In genomic region chr5:149714877-149715502, GRCh38 we compare ENCODE assay signal across 1 cellular context.
TF ChIP-seq lines count a peak whose summit lies in the region.

No MANE protein-coding gene starts in this region.

TF ChIP-seq in K562, 482 proteins besides CTCF, POLR2A, EP300 and RAD21 (continued from another document):
- no peak for TF ChIP-seq ZNF707 (CRISPR knock-in tag; conservative IDR thresholded peaks at IDR 0.05)
- TF ChIP-seq CHAMP1 (IDR thresholded peaks at IDR 0.05), result no peak
- TF ChIP-seq GTF2A2 (tag; IDR thresholded peaks at IDR 0.05), result no peak
- no peak for TF ChIP-seq THRA (IDR thresholded peaks at IDR 0.05)
- peak; percentile 73 for TF ChIP-seq RBM25 (IDR thresholded peaks at IDR 0.05; ENCODE audit: low read depth, low read length, severe bottlenecking)
- no peak for TF ChIP-seq TRIM28 (IDR thresholded peaks at IDR 0.05)
- TF ChIP-seq IRF9 (tag; IDR thresholded peaks at IDR 0.05), result no peak
- TF ChIP-seq, protein P1, sequence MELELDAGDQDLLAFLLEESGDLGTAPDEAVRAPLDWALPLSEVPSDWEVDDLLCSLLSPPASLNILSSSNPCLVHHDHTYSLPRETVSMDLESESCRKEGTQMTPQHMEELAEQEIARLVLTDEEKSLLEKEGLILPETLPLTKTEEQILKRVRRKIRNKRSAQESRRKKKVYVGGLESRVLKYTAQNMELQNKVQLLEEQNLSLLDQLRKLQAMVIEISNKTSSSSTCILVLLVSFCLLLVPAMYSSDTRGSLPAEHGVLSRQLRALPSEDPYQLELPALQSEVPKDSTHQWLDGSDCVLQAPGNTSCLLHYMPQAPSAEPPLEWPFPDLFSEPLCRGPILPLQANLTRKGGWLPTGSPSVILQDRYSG (tag; conservative IDR thresholded peaks at IDR 0.05; ENCODE audit: low read depth), result no peak
- TF ChIP-seq SRSF3 (IDR thresholded peaks at IDR 0.05; ENCODE audit: insufficient read depth, low read length), result no peak
- TF ChIP-seq NFIX (CRISPR knock-in tag; IDR thresholded peaks at IDR 0.05; ENCODE audit: low read depth), result no peak
- no peak for TF ChIP-seq ZNF239 (CRISPR knock-in tag; IDR thresholded peaks at IDR 0.05)
- TF ChIP-seq KDM1A (IDR thresholded peaks at IDR 0.05), result no peak
- TF ChIP-seq, protein P2, sequence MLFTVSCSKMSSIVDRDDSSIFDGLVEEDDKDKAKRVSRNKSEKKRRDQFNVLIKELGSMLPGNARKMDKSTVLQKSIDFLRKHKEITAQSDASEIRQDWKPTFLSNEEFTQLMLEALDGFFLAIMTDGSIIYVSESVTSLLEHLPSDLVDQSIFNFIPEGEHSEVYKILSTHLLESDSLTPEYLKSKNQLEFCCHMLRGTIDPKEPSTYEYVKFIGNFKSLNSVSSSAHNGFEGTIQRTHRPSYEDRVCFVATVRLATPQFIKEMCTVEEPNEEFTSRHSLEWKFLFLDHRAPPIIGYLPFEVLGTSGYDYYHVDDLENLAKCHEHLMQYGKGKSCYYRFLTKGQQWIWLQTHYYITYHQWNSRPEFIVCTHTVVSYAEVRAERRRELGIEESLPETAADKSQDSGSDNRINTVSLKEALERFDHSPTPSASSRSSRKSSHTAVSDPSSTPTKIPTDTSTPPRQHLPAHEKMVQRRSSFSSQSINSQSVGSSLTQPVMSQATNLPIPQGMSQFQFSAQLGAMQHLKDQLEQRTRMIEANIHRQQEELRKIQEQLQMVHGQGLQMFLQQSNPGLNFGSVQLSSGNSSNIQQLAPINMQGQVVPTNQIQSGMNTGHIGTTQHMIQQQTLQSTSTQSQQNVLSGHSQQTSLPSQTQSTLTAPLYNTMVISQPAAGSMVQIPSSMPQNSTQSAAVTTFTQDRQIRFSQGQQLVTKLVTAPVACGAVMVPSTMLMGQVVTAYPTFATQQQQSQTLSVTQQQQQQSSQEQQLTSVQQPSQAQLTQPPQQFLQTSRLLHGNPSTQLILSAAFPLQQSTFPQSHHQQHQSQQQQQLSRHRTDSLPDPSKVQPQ (CRISPR knock-in tag; IDR thresholded peaks at IDR 0.05; ENCODE audit: borderline replicate concordance), result no peak
- 0 out of 2 replicates have a peak, but pooled peaks have one; percentile 38 for TF ChIP-seq LCOR (CRISPR knock-in tag; IDR thresholded peaks at IDR 0.05)
- TF ChIP-seq GATAD2A (IDR thresholded peaks at IDR 0.05), result no peak
- no peak for TF ChIP-seq XRCC4 (IDR thresholded peaks at IDR 0.05; ENCODE audit: extremely low read depth, insufficient read depth, insufficient read length)
- TF ChIP-seq ETV1 (tag; conservative IDR thresholded peaks at IDR 0.05; ENCODE audit: low read depth), result 0 out of 2 replicates have a peak, but pooled peaks have one; percentile 16
- TF ChIP-seq TFE3 (CRISPR knock-in tag; IDR thresholded peaks at IDR 0.05), result no peak
- TF ChIP-seq TRIM24 (IDR thresholded peaks at IDR 0.05), result no peak
- TF ChIP-seq CAMTA2 (CRISPR knock-in tag; conservative IDR thresholded peaks at IDR 0.05), result no peak
- TF ChIP-seq, protein P3, sequence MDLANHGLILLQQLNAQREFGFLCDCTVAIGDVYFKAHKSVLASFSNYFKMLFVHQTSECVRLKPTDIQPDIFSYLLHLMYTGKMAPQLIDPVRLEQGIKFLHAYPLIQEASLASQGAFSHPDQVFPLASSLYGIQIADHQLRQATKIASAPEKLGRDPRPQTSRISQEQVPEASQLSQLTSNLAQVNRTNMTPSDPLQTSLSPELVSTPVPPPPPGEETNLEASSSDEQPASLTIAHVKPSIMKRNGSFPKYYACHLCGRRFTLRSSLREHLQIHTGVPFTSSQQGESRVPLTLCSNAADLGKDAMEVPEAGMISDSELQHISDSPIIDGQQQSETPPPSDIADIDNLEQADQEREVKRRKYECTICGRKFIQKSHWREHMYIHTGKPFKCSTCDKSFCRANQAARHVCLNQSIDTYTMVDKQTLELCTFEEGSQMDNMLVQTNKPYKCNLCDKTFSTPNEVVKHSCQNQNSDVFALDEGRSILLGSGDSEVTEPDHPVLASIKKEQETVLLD (IDR thresholded peaks at IDR 0.05), result no peak
